In the genomic region with DNA sequence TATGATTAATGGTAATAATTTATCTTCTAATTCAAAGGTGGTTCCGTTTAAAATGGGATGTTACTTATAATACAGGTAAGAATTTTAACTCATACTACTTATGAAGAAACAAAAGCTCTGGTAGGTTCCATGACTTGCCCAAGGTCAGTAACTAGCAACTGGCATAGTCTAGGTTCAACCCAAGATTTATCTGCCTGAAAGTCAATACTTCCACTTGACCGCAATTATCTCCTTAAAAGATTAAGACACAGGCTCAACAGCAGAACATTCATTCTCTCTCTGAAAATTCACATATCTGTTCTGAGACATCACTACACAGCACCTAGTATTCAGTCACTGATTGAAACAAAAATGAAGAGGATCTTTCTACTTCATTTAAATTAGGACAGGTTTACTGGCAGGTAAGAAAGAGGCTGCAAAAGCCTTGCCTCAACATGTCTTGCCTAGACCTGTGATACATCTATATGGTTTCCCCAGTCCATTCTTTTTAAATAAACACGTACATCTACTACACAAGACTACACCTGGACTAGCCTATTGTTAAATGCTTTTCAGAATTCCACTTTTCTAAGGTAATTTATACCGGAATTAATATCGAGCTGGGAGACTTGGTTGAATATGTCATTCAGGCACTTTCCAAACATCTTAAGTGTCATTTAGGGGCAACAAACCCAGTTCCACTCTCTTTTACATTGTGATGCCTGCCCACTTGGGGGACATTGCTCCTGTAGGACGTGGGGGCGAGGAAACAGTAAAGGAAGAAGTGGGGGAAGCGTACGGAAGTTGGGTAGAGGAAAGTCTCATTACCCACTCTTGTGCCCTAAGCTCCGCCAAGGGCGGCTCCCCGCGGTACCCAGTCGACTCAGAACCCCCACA, we compare ENCODE assay signal across 8 cellular contexts. TPM values are rescaled to one million over a fixed set of nuclear protein-coding genes. Genes with fewer than 3 reads are reported as not detected.
DNase-seq lines count a peak whose midpoint lies in the region; ATAC-seq and TF ChIP-seq lines count a peak whose summit lies in the region.

No MANE protein-coding gene starts in this region.

- H3K27ac Mint-ChIP-seq in naive thymus-derived CD8-positive, alpha-beta T cell, result peak overlapping the region; percentile 79 to 96 (median 93)

- peak overlapping the region; percentile 91 to 98 (median 94) for H3K4me3 Mint-ChIP-seq in naive thymus-derived CD8-positive, alpha-beta T cell

- TF ChIP-seq CTCF in AG04449 (IDR thresholded peaks at IDR 0.05; ENCODE audit: insufficient read depth, low read length, missing control alignments) (no peak), RWPE1 (conservative IDR thresholded peaks at IDR 0.05; ENCODE audit: low read depth) (no peak)

- H3K27ac ChIP-seq in RWPE1 (peak overlapping the region; percentile 93), duodenal mucosa (ENCODE audit: low read depth, low read length) (no peak overlapping the region)

- peaks cover 13 to 24% (median 21%) of the 10 kb centered on the region in 4 donors for H3K4me1 Mint-ChIP-seq in naive thymus-derived CD8-positive, alpha-beta T cell

- H3K4me1 ChIP-seq in duodenal mucosa (ENCODE audit: control insufficient read depth in 1 of 2, insufficient read depth in 2 of 2, low read length in 2 of 2), result peaks cover 6 to 13% of the 10 kb centered on the region in 2 donors

- peaks cover 0 to 9% (median 0%) of the 10 kb centered on the region in 3 donors for H3K36me3 Mint-ChIP-seq in naive thymus-derived CD8-positive, alpha-beta T cell

- H3K9ac ChIP-seq in duodenal mucosa (ENCODE audit: low read depth in 1 of 2, low read length in 2 of 2), result peak overlapping the region; percentile 76 to 78

- no peaks in the 10 kb centered on the region for H3K27me3 ChIP-seq in duodenal mucosa (ENCODE audit: control insufficient read depth in 1 of 2, insufficient read depth in 2 of 2, low read length in 2 of 2)

- no peaks in the 10 kb centered on the region for H3K9me3 ChIP-seq in duodenal mucosa (ENCODE audit: control insufficient read depth in 1 of 2, low read length in 2 of 2)

- no peaks in the 10 kb centered on the region for H3K27me3 Mint-ChIP-seq in naive thymus-derived CD8-positive, alpha-beta T cell

- H3K9me3 Mint-ChIP-seq in naive thymus-derived CD8-positive, alpha-beta T cell, result no peaks in the 10 kb centered on the region

- ATAC-seq in GM21717 (IDR thresholded peaks at IDR 0.05; ENCODE audit: unreplicated experiment) (peak; percentile 22), HG03432 (IDR thresholded peaks at IDR 0.05; ENCODE audit: unreplicated experiment) (no peak)
- peak; percentile 3 to 7 for ATAC-seq in naive thymus-derived CD8-positive, alpha-beta T cell

- POLR2A ChIA-PET in AG04449 (lab: Yijun Ruan, JAX), result no interaction called here
- POLR2A ChIA-PET in RWPE1 (lab: Yijun Ruan, JAX; ENCODE audit: low non-redundant PET), result no interaction called here
- POLR2A ChIA-PET in naive thymus-derived CD8-positive, alpha-beta T cell (lab: Charles Lee), result interaction anchor here (1.9 kb wide), 1 partner anchor 33 kb away, joined by 9 read pairs; a partner anchor contains a TSS
- POLR2A ChIA-PET in HEK293T (lab: Yijun Ruan, JAX), result interaction anchor here (1.2 kb wide), 1 partner anchor 261 kb away, joined by 3 read pairs; a partner anchor contains a TSS

- H3K36me3 ChIP-seq in duodenal mucosa (ENCODE audit: control insufficient read depth in 1 of 2, insufficient read depth in 2 of 2, low read length in 2 of 2), result no peaks in the 10 kb centered on the region

- CTCF ChIA-PET in AG04449 (lab: Yijun Ruan, JAX) (interaction anchor here (1.0 to 1.1 kb wide), 5 partner anchors 7 to 198 kb away, joined by 3 to 6 read pairs (median 4); no protein-coding TSS in a partner anchor), RWPE1 (lab: Yijun Ruan, JAX) (interaction anchor here (0.6 to 1.4 kb wide), 2 partner anchors 145 to 181 kb away, joined by 4 to 8 read pairs; no protein-coding TSS in a partner anchor), HEK293T (lab: Yijun Ruan, JAX) (no interaction called here)

- H3K4me3 ChIP-seq in AG04449 (ENCODE audit: low read depth, low read length), result peak overlapping the region; percentile 95
- peak overlapping the region; percentile 89 to 97 for H3K4me3 ChIP-seq in duodenal mucosa (ENCODE audit: low read depth in 1 of 2, low read length in 2 of 2)

- DNase-seq in AG04449 (ENCODE audit: low read depth, low spot score) (no peak), RWPE1 (ENCODE audit: low spot score) (no peak), mucosa of gallbladder (ENCODE audit: low spot score) (no peak), HEK293T (ENCODE audit: extremely low spot score) (no peak)
- peak in 3 of 10 donors; percentile 1 to 8 (median 7) for DNase-seq in naive thymus-derived CD8-positive, alpha-beta T cell

TF ChIP-seq in HEK293T, 16 proteins besides CTCF, POLR2A, EP300 and RAD21:
- TF ChIP-seq TARDBP (IDR thresholded peaks at IDR 0.05) (no peak), ZNF384 (IDR thresholded peaks at IDR 0.05) (no peak), FOXM1 (IDR thresholded peaks at IDR 0.05; ENCODE audit: borderline replicate concordance) (no peak), SUZ12 (IDR thresholded peaks at IDR 0.05) (no peak), NFRKB (IDR thresholded peaks at IDR 0.05) (no peak), ARNT (IDR thresholded peaks at IDR 0.05) (no peak), LEF1 (IDR thresholded peaks at IDR 0.05; ENCODE audit: borderline replicate concordance) (no peak), BHLHE40 (IDR thresholded peaks at IDR 0.05; ENCODE audit: borderline replicate concordance) (no peak), CTBP1 (IDR thresholded peaks at IDR 0.05; ENCODE audit: borderline replicate concordance) (no peak), FOXA1 (IDR thresholded peaks at IDR 0.05) (no peak), L3MBTL2 (conservative IDR thresholded peaks at IDR 0.05) (no peak), HDGF (IDR thresholded peaks at IDR 0.05; ENCODE audit: borderline replicate concordance) (no peak), SP1 (IDR thresholded peaks at IDR 0.05) (no peak)
- TF ChIP-seq, protein P1, sequence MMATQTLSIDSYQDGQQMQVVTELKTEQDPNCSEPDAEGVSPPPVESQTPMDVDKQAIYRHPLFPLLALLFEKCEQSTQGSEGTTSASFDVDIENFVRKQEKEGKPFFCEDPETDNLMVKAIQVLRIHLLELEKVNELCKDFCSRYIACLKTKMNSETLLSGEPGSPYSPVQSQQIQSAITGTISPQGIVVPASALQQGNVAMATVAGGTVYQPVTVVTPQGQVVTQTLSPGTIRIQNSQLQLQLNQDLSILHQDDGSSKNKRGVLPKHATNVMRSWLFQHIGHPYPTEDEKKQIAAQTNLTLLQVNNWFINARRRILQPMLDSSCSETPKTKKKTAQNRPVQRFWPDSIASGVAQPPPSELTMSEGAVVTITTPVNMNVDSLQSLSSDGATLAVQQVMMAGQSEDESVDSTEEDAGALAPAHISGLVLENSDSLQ (IDR thresholded peaks at IDR 0.05), result no peak

RNA-seq across cellular contexts. Expression of a gene that starts 1.1 kb away (rescaled TPM):
- total RNA-seq in naive thymus-derived CD8-positive, alpha-beta T cell, result 10 to 100 TPM; 24.9 to 25.4 TPM
- polyA plus RNA-seq in naive thymus-derived CD8-positive, alpha-beta T cell, result 10 to 100 TPM; 14.8 to 16.6 (median 16.4) TPM
- total RNA-seq in mucosa of gallbladder, result 16.5 TPM

RNA-seq across cellular contexts. Expression of a gene that starts 26.3 kb away (rescaled TPM):
- total RNA-seq in naive thymus-derived CD8-positive, alpha-beta T cell, result 1 to 10 TPM; 1.5 TPM
- under 1 TPM in 2 of 3 donors, not detected in 1; 0.16 to 0.22 TPM for polyA plus RNA-seq in naive thymus-derived CD8-positive, alpha-beta T cell
- 3.0 TPM for total RNA-seq in mucosa of gallbladder

RNA-seq across cellular contexts. Expression of a gene that starts 32.7 kb away (rescaled TPM):
- total RNA-seq in naive thymus-derived CD8-positive, alpha-beta T cell, result 10 to 100 TPM; 25.8 to 27.2 TPM
- polyA plus RNA-seq in naive thymus-derived CD8-positive, alpha-beta T cell, result 10 to 100 TPM; 19.7 to 24.3 (median 24.2) TPM
- 24.1 TPM for total RNA-seq in mucosa of gallbladder

Comparison
In these comparisons a context has a peak if more than half of its experiments do, and no peak if none do; other contexts are left out.
1. POLR2A ChIA-PET loops: an anchor here in naive thymus-derived CD8-positive, alpha-beta T cell (1.9 kb wide) and HEK293T (1.2 kb wide); none called in AG04449 and RWPE1.